ENCODE assay signal across 24 cellular contexts in the genomic region with DNA sequence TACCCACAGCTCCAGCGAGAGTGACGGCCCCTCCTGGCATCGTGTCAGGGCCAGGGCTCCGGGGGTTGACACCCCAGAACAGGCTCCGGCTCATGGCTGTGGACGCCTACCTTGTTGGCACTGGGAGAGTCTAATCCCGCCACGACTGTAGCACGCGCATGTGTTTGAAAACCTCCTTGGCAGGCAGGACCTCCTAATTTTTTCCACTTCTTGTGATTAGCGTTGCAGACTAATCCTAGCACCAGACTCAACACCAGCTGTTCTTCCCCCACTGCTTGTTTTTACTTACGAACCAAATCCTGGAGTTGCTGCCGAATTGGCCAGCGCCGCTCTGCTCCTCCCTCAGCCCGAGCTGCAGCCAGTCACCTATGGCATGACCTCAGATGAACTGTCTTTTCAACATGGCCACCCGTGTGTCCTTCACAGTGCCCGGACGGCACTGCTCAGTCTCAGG.
A peak's percentile ranks its signal among the peaks of the same experiment; 100 is the strongest.
DNase-seq lines count a peak whose midpoint lies in the region; ATAC-seq and TF ChIP-seq lines count a peak whose summit lies in the region.
"Had no signal": no experiment of that assay in that cellular context is flagged by ENCODE, and none has a peak within 500 bp of the region (broad histone marks: within the 10 kb centered on the region; RNA-seq: fewer than 3 reads in every experiment).

No MANE protein-coding gene starts in this region.

- no peak overlapping the region for H3K4me3 Mint-ChIP-seq in GM23338
- H3K4me3 Mint-ChIP-seq: B cell; central memory CD8-positive, alpha-beta T cell; IgD-negative memory B cell; stimulated activated naive B cell treated with anti-CD40 and anti-IgM and Interleukin-4, amounts not matched to agents 10 μg/mL and 1 μg/mL and 100 μg/mL, for 72 hours had no signal

- H3K27me3 ChIP-seq in GM23338 (ENCODE audit: insufficient read depth) = no peaks in the 10 kb centered on the region
- H3K27me3 ChIP-seq: gastroesophageal sphincter, tibial artery had no signal

- no peak for TF ChIP-seq CTCF in GM23338 (conservative IDR thresholded peaks at IDR 0.05; ENCODE audit: low read depth in 2 of 2)

- no peak overlapping the region for H3K4me3 ChIP-seq in GM23338
- H3K4me3 ChIP-seq: gastroesophageal sphincter, tibial artery had no signal

- peak; percentile 18; the same call in 2 of the 3 replicates for ATAC-seq in GM23338
- ATAC-seq: gastroesophageal sphincter; left colon; sciatic nerve; stimulated activated naive B cell treated with anti-CD40 and anti-IgM and Interleukin-4, amounts not matched to agents 10 μg/mL and 1 μg/mL and 100 μg/mL, for 72 hours had no signal

- H3K36me3 ChIP-seq in GM23338 (ENCODE audit: insufficient read depth) = no peaks in the 10 kb centered on the region
- H3K36me3 ChIP-seq: tibial artery had no signal

- H3F3A ChIP-seq in GM23338 (replicated peaks; ENCODE audit: low read depth) = no peaks in the 10 kb centered on the region

- peaks cover 19% of the 10 kb centered on the region; the same call in 1 of the 2 replicates for H3K4me1 ChIP-seq in GM23338 (ENCODE audit: insufficient read depth)

- peaks cover 33% of the 10 kb centered on the region for H3K4me1 Mint-ChIP-seq in GM23338

- H3K27me3 Mint-ChIP-seq in GM23338 (ENCODE audit: insufficient read depth, low read depth, poor library complexity) = peaks cover 4% of the 10 kb centered on the region

- no peak overlapping the region for H2AFZ ChIP-seq in GM23338

- H3K9me2 ChIP-seq in GM23338 (ENCODE audit: insufficient read depth) = no peaks in the 10 kb centered on the region

- H3K27ac ChIP-seq in GM23338 (ENCODE audit: low read depth) = no peak overlapping the region
- H3K27ac ChIP-seq: gastroesophageal sphincter, HL-60 had no signal

- H3K4me2 ChIP-seq in GM23338 = no peak overlapping the region

- DNase-seq in GM23338 (ENCODE audit: low spot score) (no peak), NCI-H82 treated with DMSO at 0.1 percent for 48 hours (lab: John Stamatoyannopoulos, UW; ENCODE audit: unreplicated experiment) (peak; percentile 99), iPS-NIHi11 (ENCODE audit: low spot score) (peak; percentile 25), superior temporal gyrus (ENCODE audit: extremely low spot score) (peak; percentile 33), retina (no peak), NCI-H226 (no peak), SKM-1 treated with dmso at 0.1 percent for 144 hours (lab: John Stamatoyannopoulos, UW; ENCODE audit: unreplicated experiment) (no peak)
- DNase-seq: activated CD4-positive, alpha-beta T cell treated with anti-CD3 and anti-CD28 coated beads, Interleukin-2, amount 50 U/mL, for 1 hour; activated CD8-positive, alpha-beta memory T cell treated with anti-CD3 and anti-CD28 coated beads, Interleukin-2, amount 50 U/mL, for 48 hours; GDM1; left colon; midbrain; NCI-H1417 treated with DMSO at 0.1 percent for 48 hours; NCI-H345; nucleus accumbens; stimulated activated naive B cell treated with anti-CD40 and anti-IgM and Interleukin-4, amounts not matched to agents 10 μg/mL and 1 μg/mL and 100 μg/mL, for 72 hours; SW 1271; tibial artery had no signal

- H3K79me2 ChIP-seq in GM23338 (replicated peaks; ENCODE audit: insufficient read depth) = no peaks in the 10 kb centered on the region

- H3K9me3 Mint-ChIP-seq in GM23338 = no peaks in the 10 kb centered on the region
- H3K9me3 Mint-ChIP-seq: central memory CD8-positive, alpha-beta T cell; IgD-negative memory B cell; stimulated activated naive B cell treated with anti-CD40 and anti-IgM and Interleukin-4, amounts not matched to agents 10 μg/mL and 1 μg/mL and 100 μg/mL, for 72 hours had no signal

- H4K20me1 ChIP-seq in GM23338 (replicated peaks; ENCODE audit: insufficient read depth) = no peaks in the 10 kb centered on the region

- H3K36me3 Mint-ChIP-seq in GM23338 (ENCODE audit: low read depth) = no peaks in the 10 kb centered on the region

- H3K27ac Mint-ChIP-seq in GM23338 = 0 out of 2 replicates have a peak overlapping the region, but pooled peaks have one; percentile 5
- H3K27ac Mint-ChIP-seq: B cell; stimulated activated naive B cell treated with anti-CD40 and anti-IgM and Interleukin-4, amounts not matched to agents 10 μg/mL and 1 μg/mL and 100 μg/mL, for 72 hours had no signal

TF ChIP-seq in GM23338, 12 proteins besides CTCF, POLR2A, EP300 and RAD21:
- TF ChIP-seq EZH2 (IDR thresholded peaks at IDR 0.05; ENCODE audit: low read depth, unreplicated experiment) = no peak
- no peak for TF ChIP-seq STAT1 (IDR thresholded peaks at IDR 0.05; ENCODE audit: unreplicated experiment)
- TF ChIP-seq EZH2phosphoT487 (IDR thresholded peaks at IDR 0.05; ENCODE audit: unreplicated experiment) = no peak
- TF ChIP-seq, protein P1, sequence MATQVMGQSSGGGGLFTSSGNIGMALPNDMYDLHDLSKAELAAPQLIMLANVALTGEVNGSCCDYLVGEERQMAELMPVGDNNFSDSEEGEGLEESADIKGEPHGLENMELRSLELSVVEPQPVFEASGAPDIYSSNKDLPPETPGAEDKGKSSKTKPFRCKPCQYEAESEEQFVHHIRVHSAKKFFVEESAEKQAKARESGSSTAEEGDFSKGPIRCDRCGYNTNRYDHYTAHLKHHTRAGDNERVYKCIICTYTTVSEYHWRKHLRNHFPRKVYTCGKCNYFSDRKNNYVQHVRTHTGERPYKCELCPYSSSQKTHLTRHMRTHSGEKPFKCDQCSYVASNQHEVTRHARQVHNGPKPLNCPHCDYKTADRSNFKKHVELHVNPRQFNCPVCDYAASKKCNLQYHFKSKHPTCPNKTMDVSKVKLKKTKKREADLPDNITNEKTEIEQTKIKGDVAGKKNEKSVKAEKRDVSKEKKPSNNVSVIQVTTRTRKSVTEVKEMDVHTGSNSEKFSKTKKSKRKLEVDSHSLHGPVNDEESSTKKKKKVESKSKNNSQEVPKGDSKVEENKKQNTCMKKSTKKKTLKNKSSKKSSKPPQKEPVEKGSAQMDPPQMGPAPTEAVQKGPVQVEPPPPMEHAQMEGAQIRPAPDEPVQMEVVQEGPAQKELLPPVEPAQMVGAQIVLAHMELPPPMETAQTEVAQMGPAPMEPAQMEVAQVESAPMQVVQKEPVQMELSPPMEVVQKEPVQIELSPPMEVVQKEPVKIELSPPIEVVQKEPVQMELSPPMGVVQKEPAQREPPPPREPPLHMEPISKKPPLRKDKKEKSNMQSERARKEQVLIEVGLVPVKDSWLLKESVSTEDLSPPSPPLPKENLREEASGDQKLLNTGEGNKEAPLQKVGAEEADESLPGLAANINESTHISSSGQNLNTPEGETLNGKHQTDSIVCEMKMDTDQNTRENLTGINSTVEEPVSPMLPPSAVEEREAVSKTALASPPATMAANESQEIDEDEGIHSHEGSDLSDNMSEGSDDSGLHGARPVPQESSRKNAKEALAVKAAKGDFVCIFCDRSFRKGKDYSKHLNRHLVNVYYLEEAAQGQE (IDR thresholded peaks at IDR 0.05; ENCODE audit: unreplicated experiment) = no peak

Comparison
In these comparisons a context has a peak if more than half of its experiments do, and no peak if none do; other contexts are left out.
1. DNase-seq: peak in NCI-H82 treated with DMSO at 0.1 percent for 48 hours (single experiment), iPS-NIHi11 (single experiment) and superior temporal gyrus (single experiment); none in GM23338 (single experiment), retina (single experiment), NCI-H226 (single experiment) and SKM-1 treated with dmso at 0.1 percent for 144 hours (single experiment).